ENCODE assay signal across 18 cellular contexts in genomic region chr14:33946679-33947078, GRCh38. TPM values are rescaled to one million over a fixed set of nuclear protein-coding genes. Genes with fewer than 3 reads are reported as not detected.
DNase-seq lines count a peak whose midpoint lies in the region; ATAC-seq and TF ChIP-seq lines count a peak whose summit lies in the region.
"Had no signal": no experiment of that assay in that cellular context is flagged by ENCODE, and none has a peak within 500 bp of the region (broad histone marks: within the 10 kb centered on the region; RNA-seq: fewer than 3 reads in every experiment).

No MANE protein-coding gene starts in this region.

- TF ChIP-seq EP300 in SK-N-SH (IDR thresholded peaks at IDR 0.05; ENCODE audit: borderline replicate concordance in 1 of 2, low read depth in 1 of 2, low read length in 1 of 2) = no peak

- peaks cover 0 to 63% (median 0%) of the 10 kb centered on the region in 5 donors for H3K36me3 Mint-ChIP-seq in naive thymus-derived CD4-positive, alpha-beta T cell

- peak overlapping the region; percentile 43 for H3K4me3 ChIP-seq in right cardiac atrium (ENCODE audit: low read length)
- H3K4me3 ChIP-seq in right atrium auricular region = peak overlapping the region in 1 of 2 donors; percentile 6
- H3K4me3 ChIP-seq in ascending aorta = peak overlapping the region; percentile 35 to 88
- no peak overlapping the region for H3K4me3 ChIP-seq in naive thymus-derived CD4-positive, alpha-beta T cell (ENCODE audit: low read length)
- H3K4me3 ChIP-seq in SK-N-SH (ENCODE audit: low read depth in 2 of 2, low read length in 1 of 2) = no peak overlapping the region
- H3K4me3 ChIP-seq: adrenal gland, HAP-1 had no signal

- no peak overlapping the region for H2AFZ ChIP-seq in SK-N-SH (ENCODE audit: low read depth)

- H3K27me3 ChIP-seq in right cardiac atrium (ENCODE audit: control insufficient read depth, insufficient read depth) (no peaks in the 10 kb centered on the region), right atrium auricular region (no peaks in the 10 kb centered on the region), ascending aorta (no peaks in the 10 kb centered on the region), SK-N-SH (ENCODE audit: insufficient read depth) (peaks cover 21% of the 10 kb centered on the region)
- H3K27me3 ChIP-seq in naive thymus-derived CD4-positive, alpha-beta T cell (ENCODE audit: control insufficient read depth in 2 of 2, insufficient read depth in 2 of 2, low read length in 2 of 2) = peaks cover 0 to 4% of the 10 kb centered on the region in 2 donors

- ATAC-seq in right cardiac atrium (no peak), GM19395 (IDR thresholded peaks at IDR 0.05; ENCODE audit: unreplicated experiment) (no peak), HG03439 (IDR thresholded peaks at IDR 0.05; ENCODE audit: unreplicated experiment) (no peak)
- no peak for ATAC-seq in naive thymus-derived CD4-positive, alpha-beta T cell
- ATAC-seq: left colon had no signal

- no peaks in the 10 kb centered on the region for H3K9me2 ChIP-seq in SK-N-SH

- H3K79me2 ChIP-seq in SK-N-SH (ENCODE audit: insufficient read depth) = no peaks in the 10 kb centered on the region

- H3K9me3 Mint-ChIP-seq in naive thymus-derived CD4-positive, alpha-beta T cell = peaks cover 0 to 5% (median 0%) of the 10 kb centered on the region in 11 donors

- H3F3A ChIP-seq in SK-N-SH (replicated peaks; ENCODE audit: insufficient read depth) = no peaks in the 10 kb centered on the region

- WGBS in right cardiac atrium = 29% methylated on average over 3 of the region's 3 CpGs
- WGBS in SK-N-SH (ENCODE audit: low lambda C conversion rate) = 76% methylated on average over 3 of the region's 3 CpGs

- intact Hi-C loops in right cardiac atrium (cut with DNase I) (loop anchor here in 3 of 4 donors (10.0 kb wide), 2 partner anchors 102 to 118 kb away; no protein-coding TSS in a partner anchor), ascending aorta (cut with DNase I) (loop anchor here (10.0 kb wide), 1 partner anchor 1012 kb away; the partner anchor contains the start of gene NPAS3)
- intact Hi-C loops in naive thymus-derived CD4-positive, alpha-beta T cell (cut with micrococcal nuclease) = loop anchor here in 1 of 2 donors (10.0 kb wide), 1 partner anchor 278 kb away; no protein-coding TSS in a partner anchor

- H3K36me3 ChIP-seq in right atrium auricular region = no peaks in the 10 kb centered on the region
- no peaks in the 10 kb centered on the region for H3K36me3 ChIP-seq in ascending aorta
- H3K36me3 ChIP-seq in naive thymus-derived CD4-positive, alpha-beta T cell (ENCODE audit: control insufficient read depth in 2 of 3, insufficient read depth in 3 of 3, low read length in 3 of 3) = no peaks in the 10 kb centered on the region
- no peaks in the 10 kb centered on the region for H3K36me3 ChIP-seq in SK-N-SH (replicated peaks in 1 of 2; ENCODE audit: control insufficient read depth in 1 of 2, insufficient read depth in 2 of 2, low read length in 1 of 2)
- H3K36me3 ChIP-seq: adrenal gland, esophagus squamous epithelium, HAP-1 had no signal

- TF ChIP-seq CTCF in right atrium auricular region (IDR thresholded peaks at IDR 0.05) (no peak), ascending aorta (IDR thresholded peaks at IDR 0.05) (no peak), SK-N-SH (IDR thresholded peaks at IDR 0.05) (no peak)

- no peak overlapping the region for H3K27ac Mint-ChIP-seq in naive thymus-derived CD4-positive, alpha-beta T cell

- H3K4me1 Mint-ChIP-seq in naive thymus-derived CD4-positive, alpha-beta T cell = peaks cover 11 to 74% (median 22%) of the 10 kb centered on the region in 7 donors

- no peak for DNase-seq in right cardiac atrium
- no peak for DNase-seq in right atrium auricular region (ENCODE audit: low spot score)
- DNase-seq in ascending aorta (ENCODE audit: low spot score in 2 of 2) = no peak
- no peak for DNase-seq in naive thymus-derived CD4-positive, alpha-beta T cell
- DNase-seq in NCI-H774 (lab: John Stamatoyannopoulos, UW) = no peak
- no peak for DNase-seq in SK-N-SH
- DNase-seq: activated CD8-positive, alpha-beta memory T cell treated with anti-CD3 and anti-CD28 coated beads, Interleukin-2, amount 50 U/mL, for 48 hours; adrenal gland; esophagus squamous epithelium; hippocampal formation; KBM-7; left colon; NCI-H345; retina; stimulated activated CD4-positive, alpha-beta T cell treated with anti-CD3 and anti-CD28 coated beads, Interleukin-4, amount 100 ng/mL, for 1 hour had no signal

- H3K4me1 ChIP-seq in right cardiac atrium (ENCODE audit: control insufficient read depth, insufficient read depth, low read length) = no peaks in the 10 kb centered on the region
- H3K4me1 ChIP-seq in right atrium auricular region = peaks cover 0 to 32% of the 10 kb centered on the region in 2 donors
- peaks cover 0 to 14% of the 10 kb centered on the region in 2 donors for H3K4me1 ChIP-seq in ascending aorta
- H3K4me1 ChIP-seq in naive thymus-derived CD4-positive, alpha-beta T cell (ENCODE audit: control insufficient read depth in 2 of 2, insufficient read depth in 2 of 2, low read length in 2 of 2) = peaks cover 4% of the 10 kb centered on the region in 2 donors
- H3K4me1 ChIP-seq in SK-N-SH (ENCODE audit: control insufficient read depth in 1 of 2, insufficient read depth in 2 of 2, low read depth in 1 of 2, low read length in 1 of 2) = peaks cover 5 to 23% of the 10 kb centered on the region in 2 experiments; a peak in 3 of 4 replicates

- peak overlapping the region in 7 of 10 donors; percentile 1 to 78 (median 40) for H3K4me3 Mint-ChIP-seq in naive thymus-derived CD4-positive, alpha-beta T cell

- no peak for TF ChIP-seq RAD21 in SK-N-SH (IDR thresholded peaks at IDR 0.05; ENCODE audit: low read length)

- H3K27me3 Mint-ChIP-seq in naive thymus-derived CD4-positive, alpha-beta T cell = peaks cover 30 to 70% (median 48%) of the 10 kb centered on the region in 5 donors

- H3K27ac ChIP-seq in right cardiac atrium (ENCODE audit: low read length) (no peak overlapping the region), right atrium auricular region (peak overlapping the region in 1 of 2 donors; percentile 6), ascending aorta (peak overlapping the region; percentile 22 to 56), SK-N-SH (ENCODE audit: low read depth in 2 of 2, low read length in 1 of 2) (no peak overlapping the region)
- no peak overlapping the region for H3K27ac ChIP-seq in naive thymus-derived CD4-positive, alpha-beta T cell (ENCODE audit: low read depth, low read length)
- H3K27ac ChIP-seq: adrenal gland had no signal

- CTCF ChIA-PET in naive thymus-derived CD4-positive, alpha-beta T cell (lab: Charles Lee) = no interaction called here
- CTCF ChIA-PET in SK-N-SH (lab: Yijun Ruan, JAX) = interaction anchor here (1.9 to 2.3 kb wide), 2 partner anchors 107 to 152 kb away, joined by 4 to 7 read pairs; no protein-coding TSS in a partner anchor

- H3K4me2 ChIP-seq in SK-N-SH = no peak overlapping the region

- H3K9me3 ChIP-seq in right cardiac atrium (ENCODE audit: control insufficient read depth, low read length) = no peaks in the 10 kb centered on the region
- no peaks in the 10 kb centered on the region for H3K9me3 ChIP-seq in right atrium auricular region
- H3K9me3 ChIP-seq in ascending aorta = no peaks in the 10 kb centered on the region
- no peaks in the 10 kb centered on the region for H3K9me3 ChIP-seq in naive thymus-derived CD4-positive, alpha-beta T cell (ENCODE audit: control insufficient read depth in 2 of 3, low read length in 3 of 3)
- H3K9me3 ChIP-seq in SK-N-SH = no peaks in the 10 kb centered on the region
- H3K9me3 ChIP-seq: adrenal gland, esophagus squamous epithelium, HAP-1 had no signal

- no peak overlapping the region for H3K9ac ChIP-seq in SK-N-SH

- no peaks in the 10 kb centered on the region for H4K20me1 ChIP-seq in SK-N-SH (ENCODE audit: insufficient read depth)

- POLR2A ChIA-PET in naive thymus-derived CD4-positive, alpha-beta T cell (lab: Charles Lee) = no interaction called here
- POLR2A ChIA-PET in SK-N-SH (lab: Yijun Ruan, JAX) = no interaction called here

TF ChIP-seq in SK-N-SH, 30 proteins besides CTCF, POLR2A, EP300 and RAD21 (continues in another document):
- no peak for TF ChIP-seq ZBTB33 (IDR thresholded peaks at IDR 0.05; ENCODE audit: borderline replicate concordance, low read depth)
- TF ChIP-seq CHD2 (IDR thresholded peaks at IDR 0.05; ENCODE audit: low read length, partially characterized antibody) = no peak

RNA-seq across cellular contexts. Expression of gene EGLN3, which starts 4.2 kb away (rescaled TPM):
- total RNA-seq in right cardiac atrium (10 to 100 TPM; 62.4 to 98.9 (median 84.7) TPM), right atrium auricular region (100 to 1,000 TPM in 1 of 2 donors, 10 to 100 TPM in 1; 35.5 to 122 TPM), ascending aorta (5.9 TPM)
- polyA plus RNA-seq in right cardiac atrium (85.6 TPM), SK-N-SH (2012; rRNA removed) (0.31 and 0.76 TPM in 2 replicates)
- 10 to 100 TPM in 1 of 5 experiments, 1 to 10 TPM in 3, under 1 TPM in 1; 0.97 to 96.5 (median 1.3) TPM for total RNA-seq in naive thymus-derived CD4-positive, alpha-beta T cell
- polyA plus RNA-seq in naive thymus-derived CD4-positive, alpha-beta T cell = 1 to 10 TPM in 1 of 2 donors, under 1 TPM in 1; 0.71 to 1.5 TPM
- polyA plus RNA-seq in SK-N-SH (2012; cell fraction: cytosol; rRNA removed) = 0.36 and 0.43 TPM in 2 replicates
- polyA plus RNA-seq in SK-N-SH (2012; cell fraction: nucleus; rRNA removed) = 0.14 and 0.26 TPM in 2 replicates

Comparison
In these comparisons a context has a peak if more than half of its experiments do, and no peak if none do; other contexts are left out.
1. H3K27ac ChIP-seq: peak in ascending aorta (2 of 2); none in right cardiac atrium (single experiment), naive thymus-derived CD4-positive, alpha-beta T cell (single experiment) and SK-N-SH (0 of 2).
2. H3K4me3 ChIP-seq: peak in right cardiac atrium (single experiment) and ascending aorta (2 of 2); none in naive thymus-derived CD4-positive, alpha-beta T cell (single experiment) and SK-N-SH (0 of 2).